In genomic region chr1:113043144-113043488, GRCh38 we compare ENCODE assay signal across 8 cellular contexts. TPM values are rescaled to one million over a fixed set of nuclear protein-coding genes. Genes with fewer than 3 reads are reported as not detected.
A peak's percentile ranks its signal among the peaks of the same experiment; 100 is the strongest.
DNase-seq lines count a peak whose midpoint lies in the region; ATAC-seq, FAIRE-seq and TF ChIP-seq lines count a peak whose summit lies in the region.
"Not testable (repeated sequence)": the region's sequence is repeated elsewhere in the genome, so short reads cannot be mapped to it uniquely, and the experiment has no call there.

No MANE protein-coding gene starts in this region.

- not testable (repeated sequence) for H3K36me3 ChIP-seq in BLaER1 treated with 17β-estradiol and CSF1 and Interleukin-3, amounts not matched to agents 10 nM and 100 nM; HUES64 (ENCODE audit: insufficient read depth, low read length); SK-N-SH (replicated peaks in 1 of 2; ENCODE audit: control insufficient read depth in 1 of 2, insufficient read depth in 2 of 2, low read length in 1 of 2); HepG2 (replicated peaks in 1 of 2; ENCODE audit: control insufficient read depth in 1 of 2, insufficient read depth in 2 of 2, low read length in 2 of 2); neural progenitor cell; subcutaneous abdominal adipose tissue (ENCODE audit: control insufficient read depth in 5 of 5, insufficient read depth in 5 of 5, low read length in 5 of 5)

- WGBS in HUES64, result 55% methylated on average over 12 of the region's 12 CpGs
- WGBS in SK-N-SH (ENCODE audit: low lambda C conversion rate), result 92% methylated on average over 12 of the region's 12 CpGs
- WGBS in HepG2 (ENCODE audit: low lambda C conversion rate), result 44% methylated on average over 12 of the region's 12 CpGs

- TF ChIP-seq CTCF in SK-N-SH (IDR thresholded peaks at IDR 0.05); HepG2 (CRISPR knock-in tag; IDR thresholded peaks at IDR 0.05); neural progenitor cell (IDR thresholded peaks at IDR 0.05): not testable (repeated sequence)

- not testable (repeated sequence) for TF ChIP-seq EP300 in SK-N-SH (IDR thresholded peaks at IDR 0.05; ENCODE audit: borderline replicate concordance in 1 of 2, low read depth in 1 of 2, low read length in 1 of 2); HepG2 (IDR thresholded peaks at IDR 0.05; ENCODE audit: low read depth in 2 of 2, low read length in 2 of 2); HepG2 (CRISPR knock-in tag; IDR thresholded peaks at IDR 0.05; ENCODE audit: borderline replicate concordance)

- intact Hi-C loops in HepG2 (cut with micrococcal nuclease; ENCODE audit: unreplicated experiment), result loop anchor here (5.0 kb wide), 1 partner anchor 326 kb away; the partner anchor contains the start of gene PPM1J

- H3K4me1 Mint-ChIP-seq in neural progenitor cell, result peaks cover 30% of the 10 kb centered on the region

- FAIRE-seq in HepG2 (lab: Jason Lieb, UNC), result not testable (repeated sequence)

- not testable (repeated sequence) for H4K20me1 ChIP-seq in BLaER1 treated with 17β-estradiol and CSF1 and Interleukin-3, amounts not matched to agents 10 nM and 100 nM; SK-N-SH (ENCODE audit: insufficient read depth); HepG2 (ENCODE audit: insufficient read depth, low read length); neural progenitor cell (ENCODE audit: low read depth)

- TF ChIP-seq POLR2A in HepG2 (IDR thresholded peaks at IDR 0.05; ENCODE audit: insufficient read depth in 1 of 2, low read depth in 2 of 2, low read length in 2 of 2), result not testable (repeated sequence)

- in situ Hi-C loops in HepG2 (cut with HindIII; ENCODE audit: extremely low pct_ligation_motif_present, low pct_unique_long_range_greater_than_20kb), result loop anchor here (5.0 to 25.0 kb wide), 3 partner anchors 161 to 331 kb away; partner anchors contain the start of genes PPM1J and RHOC

- peak overlapping the region; percentile 49 to 94 (median 83) for H3K4me2 ChIP-seq in BLaER1 treated with 17β-estradiol and CSF1 and Interleukin-3, amounts not matched to agents 10 nM and 100 nM
- H3K4me2 ChIP-seq in SK-N-SH (0 out of 2 replicates have a peak overlapping the region, but pooled peaks have one; percentile 66), HepG2 (ENCODE audit: low read depth, low read length) (peak overlapping the region; percentile 79), neural progenitor cell (peak overlapping the region; percentile 55)

- H3K27ac Mint-ChIP-seq in neural progenitor cell, result peak overlapping the region; percentile 82

- H3K9ac ChIP-seq in BLaER1 treated with 17β-estradiol and CSF1 and Interleukin-3, amounts not matched to agents 10 nM and 100 nM, result peak overlapping the region in 10 of 11 experiments; percentile 29 to 64 (median 56); a peak in 15 of 22 replicates
- H3K9ac ChIP-seq in HUES64 (ENCODE audit: low read depth, low read length), result peak overlapping the region; percentile 65
- H3K9ac ChIP-seq in SK-N-SH, neural progenitor cell: not testable (repeated sequence)
- peak overlapping the region; percentile 30; the same call in 1 of the 2 replicates for H3K9ac ChIP-seq in HepG2 (ENCODE audit: insufficient read depth, low read depth, low read length)
- H3K9ac ChIP-seq in subcutaneous abdominal adipose tissue (ENCODE audit: low read length in 5 of 5), result peak overlapping the region in 4 of 5 donors; percentile 31 to 61 (median 42)

- CTCF ChIA-PET in SK-N-SH (lab: Yijun Ruan, JAX) (interaction anchor here (0.6 to 6.3 kb wide), 29 partner anchors 15 to 652 kb away, joined by 3 to 120 read pairs (median 6); partner anchors contain the start of genes LRIG2 and PPM1J), HepG2 (lab: Yijun Ruan, JAX; ENCODE audit: low intra/inter-chr PET ratio, low total read pairs) (interaction anchor here (0.6 to 2.8 kb wide), 4 partner anchors 160 to 327 kb away, joined by 3 to 27 read pairs (median 4); a partner anchor contains a TSS)

- H3K4me1 ChIP-seq in BLaER1 treated with 17β-estradiol and CSF1 and Interleukin-3, amounts not matched to agents 10 nM and 100 nM, result peaks cover 58 to 67% (median 63%) of the 10 kb centered on the region in 10 experiments
- peaks cover 41% of the 10 kb centered on the region for H3K4me1 ChIP-seq in HUES64 (ENCODE audit: insufficient read depth, low read length)
- peaks cover 7 to 18% of the 10 kb centered on the region in 2 experiments; a peak in 3 of 4 replicates for H3K4me1 ChIP-seq in SK-N-SH (ENCODE audit: control insufficient read depth in 1 of 2, insufficient read depth in 2 of 2, low read depth in 1 of 2, low read length in 1 of 2)
- H3K4me1 ChIP-seq in HepG2 (ENCODE audit: insufficient read depth, low read length), result peaks cover 47% of the 10 kb centered on the region
- H3K4me1 ChIP-seq in neural progenitor cell, result peaks cover 47% of the 10 kb centered on the region
- H3K4me1 ChIP-seq in subcutaneous abdominal adipose tissue (ENCODE audit: control insufficient read depth in 5 of 5, insufficient read depth in 5 of 5, low read length in 5 of 5), result peaks cover 6 to 31% (median 18%) of the 10 kb centered on the region in 5 donors

- not testable (repeated sequence) for H3K27me3 ChIP-seq in BLaER1 treated with 17β-estradiol and CSF1 and Interleukin-3, amounts not matched to agents 10 nM and 100 nM; HUES64 (ENCODE audit: insufficient read depth, low read length); SK-N-SH (ENCODE audit: insufficient read depth); HepG2 (ENCODE audit: control insufficient read depth in 1 of 2, insufficient read depth in 2 of 2, low read length in 2 of 2); neural progenitor cell; subcutaneous abdominal adipose tissue (ENCODE audit: control insufficient read depth in 5 of 5, insufficient read depth in 4 of 5, low read length in 5 of 5)

- not testable (repeated sequence) for H3K27me3 Mint-ChIP-seq in neural progenitor cell (ENCODE audit: insufficient read depth, low read depth)

- H3K9me3 ChIP-seq in BLaER1 treated with 17β-estradiol and CSF1 and Interleukin-3, amounts not matched to agents 10 nM and 100 nM (replicated peaks in 1 of 11); HUES64 (ENCODE audit: insufficient read depth, low read depth, low read length); SK-N-SH; HepG2 (ENCODE audit: low read length); neural progenitor cell (ENCODE audit: low read depth); subcutaneous abdominal adipose tissue (ENCODE audit: control insufficient read depth in 5 of 5, low read length in 5 of 5): not testable (repeated sequence)

- BruUV-seq in HepG2 (replicated peaks; lab: Mats Ljungman, UMichigan), result not testable (repeated sequence)

- H3F3A ChIP-seq in SK-N-SH (replicated peaks; ENCODE audit: insufficient read depth), result not testable (repeated sequence)
- H3F3A ChIP-seq in neural progenitor cell (ENCODE audit: low read depth), result peaks cover 53% of the 10 kb centered on the region

- H2AFZ ChIP-seq in SK-N-SH (ENCODE audit: low read depth) (peak overlapping the region; percentile 36; the same call in 1 of the 2 replicates), HepG2 (ENCODE audit: low read length) (peak overlapping the region; percentile 57)
- not testable (repeated sequence) for H2AFZ ChIP-seq in neural progenitor cell (replicated peaks)

- not testable (repeated sequence) for DNase-seq in SK-N-SH; caudate nucleus (lab: John Stamatoyannopoulos, UW); epithelial cell of prostate (ENCODE audit: low read depth, low spot score); HepG2 (ENCODE audit: low spot score); neural progenitor cell (ENCODE audit: low spot score)

- peak overlapping the region; percentile 25 to 94 (median 74); a peak in 19 of 22 replicates for H3K27ac ChIP-seq in BLaER1 treated with 17β-estradiol and CSF1 and Interleukin-3, amounts not matched to agents 10 nM and 100 nM
- H3K27ac ChIP-seq in HUES64 (ENCODE audit: low read depth, low read length) (peak overlapping the region; percentile 99), SK-N-SH (ENCODE audit: low read depth in 2 of 2, low read length in 1 of 2) (peak overlapping the region in 1 of 2 experiments; percentile 70; a peak in 2 of 4 replicates), caudate nucleus (ENCODE audit: low read depth, low read length) (peak overlapping the region; percentile 84), epithelial cell of prostate (peak overlapping the region; percentile 76), neural progenitor cell (peak overlapping the region; percentile 79), subcutaneous abdominal adipose tissue (ENCODE audit: low read depth, low read length) (peak overlapping the region; percentile 90)
- H3K27ac ChIP-seq in HepG2 (ENCODE audit: extremely low read length, insufficient read depth, low read length), result not testable (repeated sequence)

- ATAC-seq in HepG2, result peak; percentile 12; the same call in 2 of the 3 replicates

- not testable (repeated sequence) for TF ChIP-seq RAD21 in SK-N-SH (IDR thresholded peaks at IDR 0.05; ENCODE audit: low read length); HepG2 (CRISPR knock-in tag; IDR thresholded peaks at IDR 0.05)

- H3K79me2 ChIP-seq in SK-N-SH (ENCODE audit: insufficient read depth); HepG2 (ENCODE audit: insufficient read depth, low read length); neural progenitor cell (ENCODE audit: low read depth): not testable (repeated sequence)

- not testable (repeated sequence) for H3K9me3 Mint-ChIP-seq in neural progenitor cell

- not testable (repeated sequence) for H3K36me3 Mint-ChIP-seq in neural progenitor cell

- H3K4me3 ChIP-seq in BLaER1 treated with 17β-estradiol and CSF1 and Interleukin-3, amounts not matched to agents 10 nM and 100 nM, result peak overlapping the region in 2 of 10 experiments; percentile 40 to 43; a peak in 2 of 20 replicates
- H3K4me3 ChIP-seq in HUES64 (ENCODE audit: low read length); SK-N-SH (ENCODE audit: low read depth in 2 of 2, low read length in 1 of 2); neural progenitor cell: not testable (repeated sequence)
- H3K4me3 ChIP-seq in HepG2 (replicated peaks in 1 of 3; ENCODE audit: insufficient read depth in 1 of 3, low read depth in 2 of 3, low read length in 3 of 3) (peak overlapping the region in 2 of 3 experiments; percentile 36 to 50; a peak in 1 of 6 replicates), subcutaneous abdominal adipose tissue (ENCODE audit: low read depth in 1 of 5, low read length in 5 of 5) (peak overlapping the region; percentile 5 to 57 (median 21))

- H3K4me3 Mint-ChIP-seq in neural progenitor cell, result not testable (repeated sequence)

- H3K9me2 ChIP-seq in SK-N-SH, result not testable (repeated sequence)

- POLR2A ChIA-PET in SK-N-SH (lab: Yijun Ruan, JAX), result interaction anchor here (2.2 kb wide), 1 partner anchor 87 kb away, joined by 6 read pairs; the partner anchor contains the start of gene SLC16A1
- POLR2A ChIA-PET in HepG2 (lab: Yijun Ruan, JAX), result interaction anchor here (1.0 to 2.0 kb wide), 8 partner anchors 16 to 160 kb away, joined by 3 to 14 read pairs (median 6); partner anchors contain the start of genes LRIG2 and SLC16A1

RNA-seq across cellular contexts. Expression of gene LRIG2, which starts 29.9 kb away (rescaled TPM):
- polyA plus RNA-seq in HUES64 (2013, experiment 1 of 2), result 6.4 TPM
- polyA plus RNA-seq in HUES64 (2013, experiment 2 of 2), result 8.0 TPM
- polyA plus RNA-seq in SK-N-SH (2012; rRNA removed), result 3.8 and 4.9 TPM in 2 replicates
- 2.1 and 2.7 TPM in 2 replicates for polyA plus RNA-seq in SK-N-SH (2012; cell fraction: cytosol; rRNA removed)
- 9.2 and 16.5 TPM in 2 replicates for polyA plus RNA-seq in SK-N-SH (2012; cell fraction: nucleus; rRNA removed)
- total RNA-seq in HepG2 (2016; rRNA removed; fragmentation: Illumina TruSeq; extraction: Trizol), result 3.3 and 8.1 TPM in 2 replicates
- total RNA-seq in HepG2 (2016; cell fraction: cytosol; rRNA removed; fragmentation: Illumina TruSeq; extraction: Trizol; ENCODE audit: low read depth), result 3.3 and 3.6 TPM in 2 replicates
- total RNA-seq in HepG2 (2016; cell fraction: insoluble cytoplasmic fraction; rRNA removed; fragmentation: Illumina TruSeq; extraction: Trizol), result 4.1 and 7.4 TPM in 2 replicates
- total RNA-seq in HepG2 (2016; cell fraction: membrane; rRNA removed; fragmentation: Illumina TruSeq; extraction: Trizol), result 3.8 and 4.3 TPM in 2 replicates
- 13.3 and 14.4 TPM in 2 replicates for total RNA-seq in HepG2 (2016; cell fraction: nucleus; rRNA removed; fragmentation: Illumina TruSeq; extraction: Trizol)
- polyA plus RNA-seq in HepG2 (2011; rRNA removed), result 12.2 and 14.2 TPM in 2 replicates
- polyA plus RNA-seq in HepG2 (2011; cell fraction: cytosol; rRNA removed), result 6.7 and 8.7 TPM in 2 replicates
- 16.4 and 16.6 TPM in 2 replicates for polyA plus RNA-seq in HepG2 (2011; cell fraction: nucleus; rRNA removed)
- polyA plus RNA-seq in HepG2 (2012), result 6.2 and 6.8 TPM in 2 replicates
- 0.43 and 0.47 TPM in 2 replicates for polyA plus RNA-seq in HepG2 (2016; cell fraction: cytosol; fragmentation: Illumina TruSeq; extraction: Trizol; ENCODE audit: low read depth)
- 1.8 and 2.6 TPM in 2 replicates for polyA plus RNA-seq in HepG2 (2016; cell fraction: insoluble cytoplasmic fraction; fragmentation: Illumina TruSeq; extraction: Trizol; ENCODE audit: low read depth)
- 0.72 and 0.82 TPM in 2 replicates for polyA plus RNA-seq in HepG2 (2016; cell fraction: membrane; fragmentation: Illumina TruSeq; extraction: Trizol; ENCODE audit: low read depth)
- 18.2 and 20.6 TPM in 2 replicates for polyA plus RNA-seq in HepG2 (2016; cell fraction: nucleus; fragmentation: Illumina TruSeq; extraction: Trizol; ENCODE audit: insufficient read depth, low read depth)
- polyA minus RNA-seq in HepG2 (2011; rRNA and poly(A)+ RNA removed; ENCODE audit: low replicate concordance), result 21.0 and 29.4 TPM in 2 replicates
- 9.3 and 12.0 TPM in 2 replicates for polyA minus RNA-seq in HepG2 (2011; cell fraction: cytosol; rRNA and poly(A)+ RNA removed)
- polyA minus RNA-seq in HepG2 (2011; cell fraction: nucleus; rRNA and poly(A)+ RNA removed), result 31.7 and 34.6 TPM in 2 replicates
- total RNA-seq in neural progenitor cell (ENCODE audit: low replicate concordance), result 24.4 and 28.4 TPM in 2 replicates
